18 cellular contexts compared by ENCODE assay signal in the genomic region with DNA sequence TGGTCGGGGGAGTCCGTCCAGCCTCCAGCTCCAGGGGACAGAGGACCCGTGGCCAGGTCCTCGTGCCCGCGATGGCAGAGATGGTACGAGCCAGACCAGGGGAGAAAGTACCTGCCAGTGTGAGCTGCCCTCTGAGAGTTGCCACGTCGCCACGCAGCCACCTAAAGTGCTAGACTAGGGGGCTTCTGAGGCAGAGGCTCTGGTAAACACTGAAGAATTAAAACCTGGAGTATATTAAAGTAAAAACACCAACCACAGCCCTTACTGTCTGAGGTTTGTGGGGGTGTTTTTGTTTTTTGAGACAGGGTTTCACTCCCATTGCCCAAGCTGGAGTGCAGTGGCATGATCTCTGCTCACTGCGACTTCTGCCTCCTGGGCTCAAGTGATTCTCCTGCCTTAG.
DNase-seq lines count a peak whose midpoint lies in the region; ATAC-seq and TF ChIP-seq lines count a peak whose summit lies in the region.
"Had no signal": no experiment of that assay in that cellular context is flagged by ENCODE, and none has a peak within 500 bp of the region (broad histone marks: within the 10 kb centered on the region; RNA-seq: fewer than 3 reads in every experiment).

No MANE protein-coding gene starts in this region.

- no peaks in the 10 kb centered on the region for H3K27me3 Mint-ChIP-seq in activated CD8-positive, alpha-beta T cell treated with anti-CD3 and anti-CD28 coated beads, Interleukin-2, amount 10 ng/mL, durations not matched to agents 7 days and 5 days (ENCODE audit: low read depth)
- H3K27me3 Mint-ChIP-seq in activated CD4-positive, alpha-beta T cell treated with anti-CD3 and anti-CD28 coated beads for 36 hours = peaks cover 2% of the 10 kb centered on the region

- no peaks in the 10 kb centered on the region for H3K27me3 ChIP-seq in osteoblast (ENCODE audit: insufficient read depth, low read length)
- H3K27me3 ChIP-seq: BE2C had no signal

- intact Hi-C loops in Right ventricle myocardium inferior (cut with DNase I) (no loop called here), left cardiac atrium (cut with DNase I) (no loop called here)
- intact Hi-C loops in activated CD4-positive, alpha-beta T cell treated with anti-CD3 and anti-CD28 coated beads for 36 hours (cut with DNase I, micrococcal nuclease) = no loop called here

- no peaks in the 10 kb centered on the region for H3K36me3 Mint-ChIP-seq in activated CD8-positive, alpha-beta T cell treated with anti-CD3 and anti-CD28 coated beads, Interleukin-2, amount 10 ng/mL, durations not matched to agents 7 days and 5 days (ENCODE audit: low read depth)
- no peaks in the 10 kb centered on the region for H3K36me3 Mint-ChIP-seq in activated CD4-positive, alpha-beta T cell treated with anti-CD3 and anti-CD28 coated beads for 36 hours (ENCODE audit: low read depth)
- H3K36me3 Mint-ChIP-seq: CD4-positive, CD25-positive, alpha-beta regulatory T cell; CD8-positive, alpha-beta memory T cell had no signal

- peak overlapping the region; percentile 40 for H3K27ac ChIP-seq in RWPE1
- no peak overlapping the region for H3K27ac ChIP-seq in osteoblast (ENCODE audit: low read depth, low read length)

- POLR2A ChIA-PET in RWPE1 (lab: Yijun Ruan, JAX; ENCODE audit: low non-redundant PET) = no interaction called here
- POLR2A ChIA-PET in activated CD8-positive, alpha-beta T cell treated with anti-CD3 and anti-CD28 coated beads, Interleukin-2, amount 10 ng/mL, durations not matched to agents 7 days and 5 days (lab: Charles Lee) = no interaction called here
- POLR2A ChIA-PET in activated CD4-positive, alpha-beta T cell treated with anti-CD3 and anti-CD28 coated beads for 36 hours (lab: Charles Lee) = no interaction called here

- no peak overlapping the region for H3K4me3 ChIP-seq in osteoblast (ENCODE audit: insufficient read depth, low read length)
- H3K4me3 ChIP-seq: GM12878 had no signal

- H3K36me3 ChIP-seq in osteoblast (ENCODE audit: insufficient read depth, low read length) = no peaks in the 10 kb centered on the region
- H3K36me3 ChIP-seq: BE2C had no signal

- TF ChIP-seq CTCF in RWPE1 (conservative IDR thresholded peaks at IDR 0.05; ENCODE audit: low read depth) (no peak), osteoblast (IDR thresholded peaks at IDR 0.05; ENCODE audit: extremely low read depth, low read depth, low read length) (no peak)

- no peak for ATAC-seq in Right ventricle myocardium inferior
- no peak for ATAC-seq in left cardiac atrium
- peak; percentile 36 for ATAC-seq in activated CD8-positive, alpha-beta T cell treated with anti-CD3 and anti-CD28 coated beads, Interleukin-2, amount 10 ng/mL, durations not matched to agents 7 days and 5 days
- no peak for ATAC-seq in activated CD4-positive, alpha-beta T cell treated with anti-CD3 and anti-CD28 coated beads for 36 hours
- ATAC-seq: GM12878 had no signal

- peaks cover 6% of the 10 kb centered on the region for H3K9me3 ChIP-seq in osteoblast (ENCODE audit: low read depth, low read length)
- H3K9me3 ChIP-seq: BE2C had no signal

- CTCF ChIA-PET in RWPE1 (lab: Yijun Ruan, JAX) = no interaction called here
- CTCF ChIA-PET in activated CD8-positive, alpha-beta T cell treated with anti-CD3 and anti-CD28 coated beads, Interleukin-2, amount 10 ng/mL, durations not matched to agents 7 days and 5 days (lab: Charles Lee) = interaction anchor here (1.8 kb wide), 1 partner anchor 30 kb away, joined by 4 read pairs; no protein-coding TSS in a partner anchor
- CTCF ChIA-PET in activated CD4-positive, alpha-beta T cell treated with anti-CD3 and anti-CD28 coated beads for 36 hours (lab: Charles Lee) = interaction anchor here (0.5 kb wide), 1 partner anchor 13 kb away, joined by 3 read pairs; no protein-coding TSS in a partner anchor

- H3K4me1 Mint-ChIP-seq in activated CD8-positive, alpha-beta T cell treated with anti-CD3 and anti-CD28 coated beads, Interleukin-2, amount 10 ng/mL, durations not matched to agents 7 days and 5 days (ENCODE audit: low read depth) = peaks cover 2% of the 10 kb centered on the region
- H3K4me1 Mint-ChIP-seq in activated CD4-positive, alpha-beta T cell treated with anti-CD3 and anti-CD28 coated beads for 36 hours = no peaks in the 10 kb centered on the region
- H3K4me1 Mint-ChIP-seq: CD8-positive, alpha-beta memory T cell had no signal

- peaks cover 5% of the 10 kb centered on the region for H3K9me3 Mint-ChIP-seq in activated CD8-positive, alpha-beta T cell treated with anti-CD3 and anti-CD28 coated beads, Interleukin-2, amount 10 ng/mL, durations not matched to agents 7 days and 5 days (ENCODE audit: insufficient read depth)
- H3K9me3 Mint-ChIP-seq in activated CD4-positive, alpha-beta T cell treated with anti-CD3 and anti-CD28 coated beads for 36 hours (ENCODE audit: low read depth) = peaks cover 9% of the 10 kb centered on the region
- H3K9me3 Mint-ChIP-seq: CD8-positive, alpha-beta memory T cell had no signal

- H2AFZ ChIP-seq in osteoblast (ENCODE audit: low read length) = no peak overlapping the region

- no peak overlapping the region for H3K4me2 ChIP-seq in osteoblast (ENCODE audit: insufficient read depth, low read length)

- H3K27ac Mint-ChIP-seq in activated CD8-positive, alpha-beta T cell treated with anti-CD3 and anti-CD28 coated beads, Interleukin-2, amount 10 ng/mL, durations not matched to agents 7 days and 5 days = no peak overlapping the region
- no peak overlapping the region for H3K27ac Mint-ChIP-seq in activated CD4-positive, alpha-beta T cell treated with anti-CD3 and anti-CD28 coated beads for 36 hours
- H3K27ac Mint-ChIP-seq: CD4-positive, CD25-positive, alpha-beta regulatory T cell; CD8-positive, alpha-beta memory T cell; H9 had no signal

- peaks cover 24% of the 10 kb centered on the region for H3K4me1 ChIP-seq in osteoblast (ENCODE audit: insufficient read depth, low read length)
- H3K4me1 ChIP-seq: BE2C, Caco-2 had no signal

- no peaks in the 10 kb centered on the region for H4K20me1 ChIP-seq in osteoblast (ENCODE audit: insufficient read depth, low read length)

- H3K4me3 Mint-ChIP-seq in activated CD8-positive, alpha-beta T cell treated with anti-CD3 and anti-CD28 coated beads, Interleukin-2, amount 10 ng/mL, durations not matched to agents 7 days and 5 days = no peak overlapping the region
- H3K4me3 Mint-ChIP-seq in activated CD4-positive, alpha-beta T cell treated with anti-CD3 and anti-CD28 coated beads for 36 hours = no peak overlapping the region
- H3K4me3 Mint-ChIP-seq: CD4-positive, CD25-positive, alpha-beta regulatory T cell; CD8-positive, alpha-beta memory T cell; H9 had no signal

- no peaks in the 10 kb centered on the region for H3K79me2 ChIP-seq in osteoblast (ENCODE audit: insufficient read depth, low read length)

- DNase-seq in Right ventricle myocardium inferior (ENCODE audit: missing footprints) (peak; percentile 11), left cardiac atrium (no peak), RWPE1 (ENCODE audit: low spot score) (no peak), osteoblast (ENCODE audit: insufficient read length, low spot score, missing footprints) (peak; percentile 36), kidney tubule cell (ENCODE audit: low spot score) (no peak)
- DNase-seq in activated CD8-positive, alpha-beta T cell treated with anti-CD3 and anti-CD28 coated beads, Interleukin-2, amount 10 ng/mL, durations not matched to agents 7 days and 5 days = no peak
- DNase-seq in effector CD8-positive, alpha-beta T cell (lab: John Stamatoyannopoulos, UW) = no peak
- DNase-seq in activated CD4-positive, alpha-beta T cell treated with anti-CD3 and anti-CD28 coated beads for 36 hours = no peak
- DNase-seq: ACHN; BE2C; C1 segment of cervical spinal cord; Caco-2; CD4-positive, CD25-positive, alpha-beta regulatory T cell; CD8-positive, alpha-beta memory T cell; DMS79 treated with DMSO at 0.1 percent for 48 hours; EL; H9 had no signal

Comparison
In these comparisons a context has a peak if more than half of its experiments do, and no peak if none do; other contexts are left out.
1. DNase-seq: peak in Right ventricle myocardium inferior (single experiment) and osteoblast (single experiment); none in left cardiac atrium (single experiment), RWPE1 (single experiment), activated CD8-positive, alpha-beta T cell treated with anti-CD3 and anti-CD28 coated beads, Interleukin-2, amount 10 ng/mL, durations not matched to agents 7 days and 5 days (single experiment), kidney tubule cell (single experiment), effector CD8-positive, alpha-beta T cell (single experiment) and activated CD4-positive, alpha-beta T cell treated with anti-CD3 and anti-CD28 coated beads for 36 hours (single experiment).